13 cellular contexts compared by ENCODE assay signal in genomic region chr2:1656961-1657841, GRCh38.
DNase-seq lines count a peak whose midpoint lies in the region; ATAC-seq, FAIRE-seq and TF ChIP-seq lines count a peak whose summit lies in the region.
"Had no signal": no experiment of that assay in that cellular context is flagged by ENCODE, and none has a peak within 500 bp of the region (broad histone marks: within the 10 kb centered on the region; RNA-seq: fewer than 3 reads in every experiment).

No MANE protein-coding gene starts in this region.

- peaks cover 95% of the 10 kb centered on the region for H4K20me1 ChIP-seq in BLaER1

- H3K9me3 ChIP-seq in BLaER1: no peaks in the 10 kb centered on the region
- no peaks in the 10 kb centered on the region for H3K9me3 ChIP-seq in HEK293 (ENCODE audit: control insufficient read depth, insufficient read depth, low read depth, low read length)

- FAIRE-seq in bronchial epithelial cell (lab: Jason Lieb, UNC): no peak
- FAIRE-seq: TTC549 had no signal

- H3K36me3 Mint-ChIP-seq in nephron progenitor cell (ENCODE audit: low read depth): peaks cover 39% of the 10 kb centered on the region

- no peaks in the 10 kb centered on the region for H3K27me3 ChIP-seq in BLaER1
- no peaks in the 10 kb centered on the region for H3K27me3 ChIP-seq in bronchial epithelial cell (ENCODE audit: control insufficient read depth, insufficient read depth, low read length)

- no peaks in the 10 kb centered on the region for H3K4me1 Mint-ChIP-seq in nephron progenitor cell
- H3K4me1 Mint-ChIP-seq: B cell had no signal

- no peaks in the 10 kb centered on the region for H3K27me3 Mint-ChIP-seq in nephron progenitor cell (ENCODE audit: low read depth, poor library complexity)

- CTCF ChIA-PET in HEK293 (lab: Yijun Ruan, JAX): interaction anchor here (1.1 kb wide), 1 partner anchor 48 kb away, joined by 3 read pairs; no protein-coding TSS in a partner anchor

- no peak overlapping the region for H3K4me3 Mint-ChIP-seq in nephron progenitor cell
- H3K4me3 Mint-ChIP-seq: B cell had no signal

- H3K4me1 ChIP-seq in BLaER1 (no peaks in the 10 kb centered on the region), HEK293 (ENCODE audit: control insufficient read depth, insufficient read depth, low read length) (no peaks in the 10 kb centered on the region)

- H3K4me3 ChIP-seq in BLaER1: no peak overlapping the region
- no peak overlapping the region for H3K4me3 ChIP-seq in HEK293 (ENCODE audit: low read depth, low read length)
- H3K4me3 ChIP-seq in bronchial epithelial cell (ENCODE audit: low read depth, low read length): no peak overlapping the region

- H3K9ac ChIP-seq in BLaER1: peak overlapping the region; percentile 57

- POLR2A ChIA-PET in HEK293 (lab: Yijun Ruan, JAX): no interaction called here

- no peaks in the 10 kb centered on the region for H3K9me3 Mint-ChIP-seq in nephron progenitor cell

- peak overlapping the region; percentile 51; the same call in 1 of the 2 replicates for H3K27ac ChIP-seq in BLaER1
- no peak overlapping the region for H3K27ac ChIP-seq in HEK293 (ENCODE audit: extremely low read depth, low read depth, low read length)

- ATAC-seq in HG03342 (IDR thresholded peaks at IDR 0.05; ENCODE audit: unreplicated experiment) (no peak), GM19324 (IDR thresholded peaks at IDR 0.05; ENCODE audit: low FRiP score, unreplicated experiment) (no peak)

- H3K36me3 ChIP-seq in BLaER1 (peaks cover 97% of the 10 kb centered on the region), HEK293 (ENCODE audit: control insufficient read depth in 2 of 2, insufficient read depth in 1 of 2, low read length in 2 of 2) (peaks cover 4 to 63% of the 10 kb centered on the region in 2 experiments; a peak in 2 of 3 replicates), bronchial epithelial cell (ENCODE audit: control insufficient read depth, insufficient read depth, low read length) (peaks cover 3% of the 10 kb centered on the region)

- DNase-seq in bronchial epithelial cell (ENCODE audit: low read depth) (peak; percentile 18), nephron progenitor cell (no peak), HuH-7 (ENCODE audit: low spot score) (no peak), NCI-H187 (lab: John Stamatoyannopoulos, UW) (no peak)
- DNase-seq: effector CD4-positive, alpha-beta T cell; MV-4-11; SHP77 had no signal

- H3K4me2 ChIP-seq in BLaER1: no peak overlapping the region

- no peak for TF ChIP-seq CTCF in HEK293 (tag by site-specific recombination; IDR thresholded peaks at IDR 0.05)
- TF ChIP-seq CTCF in bronchial epithelial cell (IDR thresholded peaks at IDR 0.05; ENCODE audit: insufficient read depth, low read length, severe bottlenecking): no peak
- TF ChIP-seq CTCF in nephron progenitor cell (IDR thresholded peaks at IDR 0.05): no peak

- peak overlapping the region; percentile 21 for H3K27ac Mint-ChIP-seq in nephron progenitor cell
- H3K27ac Mint-ChIP-seq: B cell had no signal

TF ChIP-seq in HEK293, 187 proteins besides CTCF, POLR2A, EP300 and RAD21:
- TF ChIP-seq SALL2 (tag by site-specific recombination; IDR thresholded peaks at IDR 0.05; ENCODE audit: borderline replicate concordance): no peak
- TF ChIP-seq GLIS1 (tag by site-specific recombination; IDR thresholded peaks at IDR 0.05): peak; percentile 79
